1 cellular context compared by ENCODE assay signal in the genomic region with DNA sequence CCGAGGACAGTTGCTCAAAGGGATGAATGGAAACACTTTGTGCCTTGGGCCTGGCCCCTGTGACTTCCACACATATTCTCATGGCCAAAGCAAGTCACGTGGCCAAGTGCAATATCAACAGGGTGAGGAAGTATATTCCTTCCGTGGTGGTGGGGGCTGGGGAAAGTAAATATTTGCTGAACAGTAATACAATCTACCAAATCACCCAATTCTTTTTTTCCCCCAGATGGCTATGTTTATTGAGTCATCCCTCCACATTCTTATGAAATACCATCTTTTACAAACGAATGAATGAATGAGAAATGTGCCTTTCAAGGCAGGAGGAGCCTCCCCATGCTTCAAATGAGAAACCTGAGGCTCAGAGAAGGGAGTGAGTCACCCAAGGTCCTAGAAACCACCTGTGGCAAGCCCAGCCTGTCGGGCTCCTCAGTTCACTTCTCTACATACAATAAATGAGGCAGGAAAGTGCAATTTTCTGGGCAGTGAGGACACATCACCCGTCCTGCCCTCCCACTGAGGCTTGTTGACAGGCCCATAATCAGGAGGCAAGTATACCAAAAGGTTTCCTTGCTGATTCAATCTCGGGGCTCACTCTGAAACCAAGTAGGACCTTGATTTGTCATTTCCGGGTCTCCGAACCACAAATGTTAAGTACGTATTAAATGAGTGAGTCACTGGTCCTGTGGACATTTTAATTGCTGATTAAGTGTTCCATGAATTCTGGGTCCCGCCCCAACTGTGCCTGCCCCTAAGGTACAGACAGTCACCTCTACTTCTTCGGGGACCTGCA.
TF ChIP-seq lines count a peak whose summit lies in the region.

No MANE protein-coding gene starts in this region.

TF ChIP-seq in K562, 482 proteins besides CTCF, POLR2A, EP300 and RAD21 (continued from another document and continues in another):
- TF ChIP-seq, protein P1, sequence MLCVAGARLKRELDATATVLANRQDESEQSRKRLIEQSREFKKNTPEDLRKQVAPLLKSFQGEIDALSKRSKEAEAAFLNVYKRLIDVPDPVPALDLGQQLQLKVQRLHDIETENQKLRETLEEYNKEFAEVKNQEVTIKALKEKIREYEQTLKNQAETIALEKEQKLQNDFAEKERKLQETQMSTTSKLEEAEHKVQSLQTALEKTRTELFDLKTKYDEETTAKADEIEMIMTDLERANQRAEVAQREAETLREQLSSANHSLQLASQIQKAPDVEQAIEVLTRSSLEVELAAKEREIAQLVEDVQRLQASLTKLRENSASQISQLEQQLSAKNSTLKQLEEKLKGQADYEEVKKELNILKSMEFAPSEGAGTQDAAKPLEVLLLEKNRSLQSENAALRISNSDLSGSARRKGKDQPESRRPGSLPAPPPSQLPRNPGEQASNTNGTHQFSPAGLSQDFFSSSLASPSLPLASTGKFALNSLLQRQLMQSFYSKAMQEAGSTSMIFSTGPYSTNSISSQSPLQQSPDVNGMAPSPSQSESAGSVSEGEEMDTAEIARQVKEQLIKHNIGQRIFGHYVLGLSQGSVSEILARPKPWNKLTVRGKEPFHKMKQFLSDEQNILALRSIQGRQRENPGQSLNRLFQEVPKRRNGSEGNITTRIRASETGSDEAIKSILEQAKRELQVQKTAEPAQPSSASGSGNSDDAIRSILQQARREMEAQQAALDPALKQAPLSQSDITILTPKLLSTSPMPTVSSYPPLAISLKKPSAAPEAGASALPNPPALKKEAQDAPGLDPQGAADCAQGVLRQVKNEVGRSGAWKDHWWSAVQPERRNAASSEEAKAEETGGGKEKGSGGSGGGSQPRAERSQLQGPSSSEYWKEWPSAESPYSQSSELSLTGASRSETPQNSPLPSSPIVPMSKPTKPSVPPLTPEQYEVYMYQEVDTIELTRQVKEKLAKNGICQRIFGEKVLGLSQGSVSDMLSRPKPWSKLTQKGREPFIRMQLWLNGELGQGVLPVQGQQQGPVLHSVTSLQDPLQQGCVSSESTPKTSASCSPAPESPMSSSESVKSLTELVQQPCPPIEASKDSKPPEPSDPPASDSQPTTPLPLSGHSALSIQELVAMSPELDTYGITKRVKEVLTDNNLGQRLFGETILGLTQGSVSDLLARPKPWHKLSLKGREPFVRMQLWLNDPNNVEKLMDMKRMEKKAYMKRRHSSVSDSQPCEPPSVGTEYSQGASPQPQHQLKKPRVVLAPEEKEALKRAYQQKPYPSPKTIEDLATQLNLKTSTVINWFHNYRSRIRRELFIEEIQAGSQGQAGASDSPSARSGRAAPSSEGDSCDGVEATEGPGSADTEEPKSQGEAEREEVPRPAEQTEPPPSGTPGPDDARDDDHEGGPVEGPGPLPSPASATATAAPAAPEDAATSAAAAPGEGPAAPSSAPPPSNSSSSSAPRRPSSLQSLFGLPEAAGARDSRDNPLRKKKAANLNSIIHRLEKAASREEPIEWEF (CRISPR knock-in tag; IDR thresholded peaks at IDR 0.05): no peak
- TF ChIP-seq SREBF1 (IDR thresholded peaks at IDR 0.05; ENCODE audit: borderline replicate concordance, low read depth, low read length) (no peak), RCOR1 (IDR thresholded peaks at IDR 0.05; ENCODE audit: borderline replicate concordance in 1 of 2, low read depth in 2 of 2, low read length in 2 of 2) (peak in 1 of 2 experiments; percentile 70; a peak in 2 of 4 replicates), ZNF175 (CRISPR knock-in tag; IDR thresholded peaks at IDR 0.05; ENCODE audit: low read depth) (peak; percentile 86), JUND (IDR thresholded peaks at IDR 0.05; ENCODE audit: borderline replicate concordance, low read depth, low read length) (peak; percentile 87), JUND (tag; IDR thresholded peaks at IDR 0.05; ENCODE audit: borderline replicate concordance, low read depth, low read length) (peak; percentile 97), SAFB (IDR thresholded peaks at IDR 0.05; ENCODE audit: borderline replicate concordance, low read depth, low read length) (no peak), ZFP36 (IDR thresholded peaks at IDR 0.05; ENCODE audit: low read depth, low read length, partially characterized antibody) (no peak), ETS2 (tag; IDR thresholded peaks at IDR 0.05; ENCODE audit: borderline replicate concordance, poor library complexity, severe bottlenecking) (no peak), RBFOX2 (IDR thresholded peaks at IDR 0.05; ENCODE audit: low read depth, low read length) (peak; percentile 43), ZBTB9 (CRISPR knock-in tag; IDR thresholded peaks at IDR 0.05) (no peak), MAFG (tag; conservative IDR thresholded peaks at IDR 0.05) (peak; percentile 63), MAZ (CRISPR knock-in tag; conservative IDR thresholded peaks at IDR 0.05 in 1 of 2, IDR thresholded peaks at IDR 0.05 in 1 of 2) (peak in 1 of 2 experiments; percentile 35; a peak in 1 of 4 replicates), ZNF318 (IDR thresholded peaks at IDR 0.05; ENCODE audit: borderline replicate concordance in 1 of 2, low read depth in 1 of 2) (peak; percentile 31 to 86; a peak in 2 of 4 replicates), MTA2 (IDR thresholded peaks at IDR 0.05; ENCODE audit: low read depth) (no peak), NFATC3 (IDR thresholded peaks at IDR 0.05) (no peak), GABPB1 (CRISPR knock-in tag; IDR thresholded peaks at IDR 0.05) (peak; percentile 69), OTX1 (CRISPR knock-in tag; IDR thresholded peaks at IDR 0.05) (no peak), CBFA2T2 (conservative IDR thresholded peaks at IDR 0.05) (peak; percentile 67), GATAD2A (IDR thresholded peaks at IDR 0.05) (no peak), MTA3 (IDR thresholded peaks at IDR 0.05; ENCODE audit: borderline replicate concordance) (peak; percentile 77; the same call in 1 of the 2 replicates), ELF2 (CRISPR knock-in tag; IDR thresholded peaks at IDR 0.05) (peak; percentile 34; the same call in 1 of the 2 replicates), ZNF668 (CRISPR knock-in tag; IDR thresholded peaks at IDR 0.05) (peak; percentile 70; the same call in 1 of the 2 replicates), ZNF639 (CRISPR knock-in tag; conservative IDR thresholded peaks at IDR 0.05 in 1 of 2, IDR thresholded peaks at IDR 0.05 in 1 of 2) (no peak), TBP (optimal IDR thresholded peaks at IDR 0.05; ENCODE audit: low read depth, low read length) (peak; percentile 12), NRF1 (conservative IDR thresholded peaks at IDR 0.05 in 1 of 2, IDR thresholded peaks at IDR 0.05 in 1 of 2) (peak in 1 of 2 experiments; percentile 23; a peak in 1 of 4 replicates), HDAC2 (IDR thresholded peaks at IDR 0.05) (0 out of 2 replicates have a peak, but pooled peaks have one; percentile 15), SMARCE1 (IDR thresholded peaks at IDR 0.05) (peak; percentile 82), ZNF217 (CRISPR knock-in tag; IDR thresholded peaks at IDR 0.05) (no peak), ESRRA (IDR thresholded peaks at IDR 0.05; ENCODE audit: borderline replicate concordance, low read depth) (no peak), ZNF830 (CRISPR knock-in tag; IDR thresholded peaks at IDR 0.05) (no peak), SMARCA4 (IDR thresholded peaks at IDR 0.05) (peak; percentile 81), ZC3H8 (IDR thresholded peaks at IDR 0.05) (no peak)
- TF ChIP-seq, protein P2, sequence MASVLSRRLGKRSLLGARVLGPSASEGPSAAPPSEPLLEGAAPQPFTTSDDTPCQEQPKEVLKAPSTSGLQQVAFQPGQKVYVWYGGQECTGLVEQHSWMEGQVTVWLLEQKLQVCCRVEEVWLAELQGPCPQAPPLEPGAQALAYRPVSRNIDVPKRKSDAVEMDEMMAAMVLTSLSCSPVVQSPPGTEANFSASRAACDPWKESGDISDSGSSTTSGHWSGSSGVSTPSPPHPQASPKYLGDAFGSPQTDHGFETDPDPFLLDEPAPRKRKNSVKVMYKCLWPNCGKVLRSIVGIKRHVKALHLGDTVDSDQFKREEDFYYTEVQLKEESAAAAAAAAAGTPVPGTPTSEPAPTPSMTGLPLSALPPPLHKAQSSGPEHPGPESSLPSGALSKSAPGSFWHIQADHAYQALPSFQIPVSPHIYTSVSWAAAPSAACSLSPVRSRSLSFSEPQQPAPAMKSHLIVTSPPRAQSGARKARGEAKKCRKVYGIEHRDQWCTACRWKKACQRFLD (CRISPR knock-in tag; IDR thresholded peaks at IDR 0.05): peak; percentile 80
- TF ChIP-seq, protein P3, sequence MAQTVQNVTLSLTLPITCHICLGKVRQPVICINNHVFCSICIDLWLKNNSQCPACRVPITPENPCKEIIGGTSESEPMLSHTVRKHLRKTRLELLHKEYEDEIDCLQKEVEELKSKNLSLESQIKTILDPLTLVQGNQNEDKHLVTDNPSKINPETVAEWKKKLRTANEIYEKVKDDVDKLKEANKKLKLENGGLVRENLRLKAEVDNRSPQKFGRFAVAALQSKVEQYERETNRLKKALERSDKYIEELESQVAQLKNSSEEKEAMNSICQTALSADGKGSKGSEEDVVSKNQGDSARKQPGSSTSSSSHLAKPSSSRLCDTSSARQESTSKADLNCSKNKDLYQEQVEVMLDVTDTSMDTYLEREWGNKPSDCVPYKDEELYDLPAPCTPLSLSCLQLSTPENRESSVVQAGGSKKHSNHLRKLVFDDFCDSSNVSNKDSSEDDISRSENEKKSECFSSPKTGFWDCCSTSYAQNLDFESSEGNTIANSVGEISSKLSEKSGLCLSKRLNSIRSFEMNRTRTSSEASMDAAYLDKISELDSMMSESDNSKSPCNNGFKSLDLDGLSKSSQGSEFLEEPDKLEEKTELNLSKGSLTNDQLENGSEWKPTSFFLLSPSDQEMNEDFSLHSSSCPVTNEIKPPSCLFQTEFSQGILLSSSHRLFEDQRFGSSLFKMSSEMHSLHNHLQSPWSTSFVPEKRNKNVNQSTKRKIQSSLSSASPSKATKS (CRISPR knock-in tag; IDR thresholded peaks at IDR 0.05): no peak
